ENCODE assay signal across 8 cellular contexts in genomic region chr11:804599-804964, GRCh38. TPM values are rescaled to one million over a fixed set of nuclear protein-coding genes. Genes with fewer than 3 reads are reported as not detected.
DNase-seq lines count a peak whose midpoint lies in the region; ATAC-seq and TF ChIP-seq lines count a peak whose summit lies in the region.

No MANE protein-coding gene starts in this region.

- no peaks in the 10 kb centered on the region for H3K27me3 Mint-ChIP-seq in mesothelial cell of epicardium (ENCODE audit: low read depth)

- H3K4me3 Mint-ChIP-seq in mesothelial cell of epicardium = peak overlapping the region; percentile 76

- H3K36me3 Mint-ChIP-seq in mesothelial cell of epicardium = no peaks in the 10 kb centered on the region

- peaks cover 21% of the 10 kb centered on the region for H3K4me1 Mint-ChIP-seq in mesothelial cell of epicardium

- H3K4me1 ChIP-seq in HUES48 (ENCODE audit: control insufficient read depth, insufficient read depth, low read length) (peaks cover 9% of the 10 kb centered on the region; the same call in 1 of the 2 replicates), breast epithelium (peaks cover 0 to 10% of the 10 kb centered on the region in 2 donors)

- no peak overlapping the region for H3K9ac ChIP-seq in HUES48 (ENCODE audit: low read depth, low read length)

- intact Hi-C loops in breast epithelium (cut with DNase I; ENCODE audit: low total_unique reads) = no loop called here

- no peak for TF ChIP-seq POLR2A in breast epithelium (IDR thresholded peaks at IDR 0.05)

- peak overlapping the region; percentile 75 for H3K4me3 ChIP-seq in HUES48 (ENCODE audit: low read depth, low read length)
- peak overlapping the region; percentile 52 to 84 (median 73) for H3K4me3 ChIP-seq in breast epithelium

- TF ChIP-seq CTCF in 22Rv1 (IDR thresholded peaks at IDR 0.05) (no peak), breast epithelium (IDR thresholded peaks at IDR 0.05) (no peak), mesothelial cell of epicardium (IDR thresholded peaks at IDR 0.05; ENCODE audit: unreplicated experiment) (no peak)

- peak overlapping the region; percentile 64 for H3K27ac Mint-ChIP-seq in mesothelial cell of epicardium

- H3K9me3 ChIP-seq in HUES48 (ENCODE audit: control insufficient read depth, insufficient read depth, low read length) (no peaks in the 10 kb centered on the region), breast epithelium (no peaks in the 10 kb centered on the region)

- peak overlapping the region; percentile 93 for H3K27ac ChIP-seq in 22Rv1
- H3K27ac ChIP-seq in HUES48 (ENCODE audit: low read depth, low read length) = peak overlapping the region; percentile 21
- peak overlapping the region; percentile 86 to 95 for H3K27ac ChIP-seq in breast epithelium

- no peaks in the 10 kb centered on the region for H3K27me3 ChIP-seq in HUES48 (ENCODE audit: control insufficient read depth, insufficient read depth, low read length)
- H3K27me3 ChIP-seq in breast epithelium = no peaks in the 10 kb centered on the region

- no peak for ATAC-seq in HG03469 (IDR thresholded peaks at IDR 0.05; ENCODE audit: unreplicated experiment)
- ATAC-seq in GM21576 (IDR thresholded peaks at IDR 0.05; ENCODE audit: unreplicated experiment) = no peak
- ATAC-seq in HG02884 (IDR thresholded peaks at IDR 0.05; ENCODE audit: unreplicated experiment) = no peak

- H3K9me3 Mint-ChIP-seq in mesothelial cell of epicardium = no peaks in the 10 kb centered on the region

- H3K36me3 ChIP-seq in HUES48 (ENCODE audit: control insufficient read depth, insufficient read depth, low read length) (peaks cover 33% of the 10 kb centered on the region), breast epithelium (no peaks in the 10 kb centered on the region)

- DNase-seq in breast epithelium (ENCODE audit: low spot score in 2 of 2) (no peak), mesothelial cell of epicardium (ENCODE audit: low spot score in 2 of 2, unreplicated experiment in 2 of 2) (no peak), NCI-H1436 (lab: John Stamatoyannopoulos, UW) (no peak)

RNA-seq across cellular contexts. Expression of gene PIDD1, which starts 0.4 kb away (rescaled TPM):
- total RNA-seq in breast epithelium (10 to 100 TPM; 10.2 to 17.3 (median 16.7) TPM), mesothelial cell of epicardium (40.1 to 43.7 TPM (median 43.1 TPM) in 3 replicates)

RNA-seq across cellular contexts. Expression of gene RPLP2, which starts 5.2 kb away (rescaled TPM):
- total RNA-seq in breast epithelium (1,000 to 10,000 TPM in 2 of 3 donors, 100 to 1,000 TPM in 1; 583 to 1,665 (median 1,093) TPM), mesothelial cell of epicardium (1,651 to 1,738 TPM (median 1,657 TPM) in 3 replicates)

RNA-seq across cellular contexts. Expression of gene SLC25A22, which starts 6.5 kb away (rescaled TPM):
- total RNA-seq in breast epithelium (10 to 100 TPM in 1 of 3 donors, 1 to 10 TPM in 2; 2.7 to 11.5 (median 4.7) TPM), mesothelial cell of epicardium (34.3 to 37.2 TPM (median 35.7 TPM) in 3 replicates)

RNA-seq across cellular contexts. Expression of gene PNPLA2, which starts 14.1 kb away (rescaled TPM):
- total RNA-seq in breast epithelium = 100 to 1,000 TPM; 103 to 266 (median 109) TPM
- total RNA-seq in mesothelial cell of epicardium = 41.3 to 50.9 TPM (median 50.0 TPM) in 3 replicates

RNA-seq across cellular contexts. Expression of gene CEND1, which starts 14.7 kb away (rescaled TPM):
- total RNA-seq in breast epithelium (not detected), mesothelial cell of epicardium (not detected in 3 replicates)

Comparison
In these comparisons a context has a peak if more than half of its experiments do, and no peak if none do; other contexts are left out.
1. H3K27ac ChIP-seq: peak in every context shown above with its lines; median percentile 93 in 22Rv1; 90 in breast epithelium; 21 in HUES48.